Comparison of ENCODE assay signal across 8 cellular contexts in genomic region chr12:92139634-92140555, GRCh38. TPM values are rescaled to one million over a fixed set of nuclear protein-coding genes. Genes with fewer than 3 reads are reported as not detected.
A peak's percentile ranks its signal among the peaks of the same experiment; 100 is the strongest.
DNase-seq lines count a peak whose midpoint lies in the region; ATAC-seq and TF ChIP-seq lines count a peak whose summit lies in the region.

No MANE protein-coding gene starts in this region.

- peak overlapping the region; percentile 100 for H3K27ac ChIP-seq in subcutaneous abdominal adipose tissue (ENCODE audit: low read depth, low read length)

- H3K4me3 ChIP-seq in subcutaneous abdominal adipose tissue (ENCODE audit: low read depth in 1 of 5, low read length in 5 of 5): peak overlapping the region; percentile 97 to 99 (median 99)

- CTCF ChIA-PET in activated CD4-positive, alpha-beta T cell treated with anti-CD3 and anti-CD28 coated beads for 36 hours (lab: Charles Lee): no interaction called here
- CTCF ChIA-PET in WTC11 (lab: Charles Lee): no interaction called here

- DNase-seq in activated CD4-positive, alpha-beta T cell treated with anti-CD3 and anti-CD28 coated beads for 36 hours: no peak
- no peak for DNase-seq in activated CD4-positive, alpha-beta T cell treated with anti-CD3 and anti-CD28 coated beads, Interleukin-2, amount 50 U/mL, for 48 hours
- no peak for DNase-seq in WTC11 (ENCODE audit: low spot score)
- no peak for DNase-seq in immature natural killer cell
- DNase-seq in germinal center (ENCODE audit: low spot score): no peak

- no peak for ATAC-seq in activated CD4-positive, alpha-beta T cell treated with anti-CD3 and anti-CD28 coated beads for 36 hours
- ATAC-seq in WTC11 (no peak), GM21528 (IDR thresholded peaks at IDR 0.05; ENCODE audit: low FRiP score, unreplicated experiment) (no peak), HG03565 (IDR thresholded peaks at IDR 0.05; ENCODE audit: unreplicated experiment) (no peak)

- peaks cover 2 to 28% (median 10%) of the 10 kb centered on the region in 5 donors for H3K36me3 ChIP-seq in subcutaneous abdominal adipose tissue (ENCODE audit: control insufficient read depth in 5 of 5, insufficient read depth in 5 of 5, low read length in 5 of 5)

- POLR2A ChIA-PET in activated CD4-positive, alpha-beta T cell treated with anti-CD3 and anti-CD28 coated beads for 36 hours (lab: Charles Lee): no interaction called here
- POLR2A ChIA-PET in WTC11 (lab: Charles Lee): no interaction called here

- TF ChIP-seq CTCF in WTC11 (IDR thresholded peaks at IDR 0.05): no peak

- peaks cover 84% of the 10 kb centered on the region for H3K36me3 Mint-ChIP-seq in activated CD4-positive, alpha-beta T cell treated with anti-CD3 and anti-CD28 coated beads for 36 hours (ENCODE audit: low read depth)
- H3K36me3 Mint-ChIP-seq in WTC11 (peaks cover 31% of the 10 kb centered on the region), immature natural killer cell (peaks cover 53 to 69% (median 56%) of the 10 kb centered on the region in 3 donors)

- peak overlapping the region; percentile 94 for H3K27ac Mint-ChIP-seq in activated CD4-positive, alpha-beta T cell treated with anti-CD3 and anti-CD28 coated beads for 36 hours
- peak overlapping the region; percentile 47 for H3K27ac Mint-ChIP-seq in WTC11
- H3K27ac Mint-ChIP-seq in immature natural killer cell: peak overlapping the region; percentile 87 to 100 (median 98)

- H3K4me1 ChIP-seq in subcutaneous abdominal adipose tissue (ENCODE audit: control insufficient read depth in 5 of 5, insufficient read depth in 5 of 5, low read length in 5 of 5): peaks cover 9 to 75% (median 72%) of the 10 kb centered on the region in 5 donors

- H3K27me3 Mint-ChIP-seq in activated CD4-positive, alpha-beta T cell treated with anti-CD3 and anti-CD28 coated beads for 36 hours: no peaks in the 10 kb centered on the region
- no peaks in the 10 kb centered on the region for H3K27me3 Mint-ChIP-seq in WTC11 (ENCODE audit: low read depth)
- H3K27me3 Mint-ChIP-seq in immature natural killer cell (ENCODE audit: low read depth in 3 of 3): peaks cover 12 to 35% (median 26%) of the 10 kb centered on the region in 3 donors

- intact Hi-C loops in activated CD4-positive, alpha-beta T cell treated with anti-CD3 and anti-CD28 coated beads for 36 hours (cut with DNase I, micrococcal nuclease): loop anchor here (1.0 to 5.0 kb wide), 6 partner anchors 75 to 563 kb away; no protein-coding TSS in a partner anchor

- H3K4me1 Mint-ChIP-seq in activated CD4-positive, alpha-beta T cell treated with anti-CD3 and anti-CD28 coated beads for 36 hours: peaks cover 39% of the 10 kb centered on the region
- H3K4me1 Mint-ChIP-seq in WTC11 (peaks cover 84% of the 10 kb centered on the region), immature natural killer cell (peaks cover 67 to 81% of the 10 kb centered on the region in 2 donors)

- H3K9me3 ChIP-seq in subcutaneous abdominal adipose tissue (ENCODE audit: control insufficient read depth in 5 of 5, low read length in 5 of 5): no peaks in the 10 kb centered on the region

- peak overlapping the region; percentile 99 for H3K4me3 Mint-ChIP-seq in activated CD4-positive, alpha-beta T cell treated with anti-CD3 and anti-CD28 coated beads for 36 hours
- peak overlapping the region; percentile 99 for H3K4me3 Mint-ChIP-seq in WTC11
- H3K4me3 Mint-ChIP-seq in immature natural killer cell: peak overlapping the region; percentile 92 to 100 (median 100)

- no peaks in the 10 kb centered on the region for H3K9me3 Mint-ChIP-seq in activated CD4-positive, alpha-beta T cell treated with anti-CD3 and anti-CD28 coated beads for 36 hours (ENCODE audit: low read depth)
- no peaks in the 10 kb centered on the region for H3K9me3 Mint-ChIP-seq in WTC11
- peaks cover 0 to 4% (median 0%) of the 10 kb centered on the region in 6 donors for H3K9me3 Mint-ChIP-seq in immature natural killer cell

- H3K27me3 ChIP-seq in subcutaneous abdominal adipose tissue (ENCODE audit: control insufficient read depth in 5 of 5, insufficient read depth in 4 of 5, low read length in 5 of 5): no peaks in the 10 kb centered on the region

- H3K9ac ChIP-seq in subcutaneous abdominal adipose tissue (ENCODE audit: low read length in 5 of 5): peak overlapping the region; percentile 43 to 98 (median 96)

TF ChIP-seq in WTC11, 78 proteins besides CTCF, POLR2A, EP300 and RAD21:
- TF ChIP-seq ZNF396 (CRISPR knock-in tag; IDR thresholded peaks at IDR 0.05; ENCODE audit: borderline replicate concordance) (no peak), SP1 (CRISPR knock-in tag; conservative IDR thresholded peaks at IDR 0.05) (no peak), NR1H2 (CRISPR knock-in tag; IDR thresholded peaks at IDR 0.05) (no peak), ZNF219 (CRISPR knock-in tag; IDR thresholded peaks at IDR 0.05; ENCODE audit: borderline replicate concordance) (no peak)

RNA-seq across cellular contexts. Expression of gene BTG1, which starts 5.8 kb away (rescaled TPM):
- 100 to 1,000 TPM in 1 of 2 experiments, 10 to 100 TPM in 1; 76.6 to 131 TPM for total RNA-seq in activated CD4-positive, alpha-beta T cell treated with anti-CD3 and anti-CD28 coated beads for 36 hours
- total RNA-seq in WTC11 (2021): 26.7 to 32.0 TPM (median 31.2 TPM) in 3 replicates
- 100 to 1,000 TPM; 156 to 489 (median 487) TPM for polyA plus RNA-seq in immature natural killer cell

Comparison
In these comparisons a context has a peak if more than half of its experiments do, and no peak if none do; other contexts are left out.
1. H3K27ac Mint-ChIP-seq: peak in every context shown above with its lines; median percentile 98 in immature natural killer cell; 94 in activated CD4-positive, alpha-beta T cell treated with anti-CD3 and anti-CD28 coated beads for 36 hours; 47 in WTC11.